In the genomic region with DNA sequence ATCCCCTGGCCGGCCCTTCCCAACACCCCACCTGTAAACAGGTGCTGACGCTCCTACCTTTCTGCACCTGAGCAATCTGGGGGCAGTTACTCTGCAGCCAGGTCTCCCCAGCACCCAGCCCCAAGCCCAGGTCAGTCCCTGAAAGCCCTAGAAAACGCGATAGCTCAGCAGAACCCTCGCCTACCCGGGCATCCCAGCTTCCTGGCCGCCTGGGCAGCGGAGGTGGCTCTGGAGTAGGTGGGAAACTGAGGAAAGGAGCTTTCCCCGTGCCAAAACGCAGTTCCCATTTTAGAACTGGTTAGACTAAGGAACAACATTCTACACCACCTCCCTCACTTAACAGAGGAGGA, we compare ENCODE assay signal across 8 cellular contexts. TPM values are rescaled to one million over a fixed set of nuclear protein-coding genes. Genes with fewer than 3 reads are reported as not detected.
DNase-seq lines count a peak whose midpoint lies in the region; ATAC-seq and TF ChIP-seq lines count a peak whose summit lies in the region.

No MANE protein-coding gene starts in this region.

- peak overlapping the region; percentile 71 for H3K23ac ChIP-seq in IMR-90 (ENCODE audit: low read depth, low read length)

- H3K4me1 ChIP-seq in ACC112 (ENCODE audit: control insufficient read depth, insufficient read depth, low read length, unreplicated experiment), result peaks cover 12% of the 10 kb centered on the region
- H3K4me1 ChIP-seq in IMR-90 (ENCODE audit: control insufficient read depth, insufficient read depth, low read length), result peaks cover 13% of the 10 kb centered on the region
- H3K4me1 ChIP-seq in colonic mucosa, result peaks cover 7% of the 10 kb centered on the region
- H3K4me1 ChIP-seq in muscle layer of colon (ENCODE audit: insufficient read depth, low read length), result peaks cover 6% of the 10 kb centered on the region

- CTCF ChIA-PET in IMR-90 (lab: Yijun Ruan, JAX), result interaction anchor here (0.6 to 2.4 kb wide), 5 partner anchors 15 to 37 kb away, joined by 3 to 17 read pairs (median 5); no protein-coding TSS in a partner anchor

- no peak overlapping the region for H2BK20ac ChIP-seq in IMR-90 (ENCODE audit: low read depth, low read length)

- peak overlapping the region; percentile 75 for H3K4me3 ChIP-seq in ACC112 (ENCODE audit: low read depth, low read length)
- H3K4me3 ChIP-seq in IMR-90 (ENCODE audit: insufficient read depth, low read depth, low read length), result peak overlapping the region; percentile 75
- H3K4me3 ChIP-seq in colonic mucosa, result peak overlapping the region; percentile 76
- peak overlapping the region; percentile 47 to 83 for H3K4me3 ChIP-seq in muscle layer of colon (ENCODE audit: low read depth in 1 of 2, low read length in 2 of 2)

- no peak overlapping the region; the same call in 1 of the 2 replicates for H3K18ac ChIP-seq in IMR-90 (ENCODE audit: low read depth, low read length)

- H3K9me1 ChIP-seq in IMR-90 (ENCODE audit: insufficient read depth, low read length), result peaks cover 15% of the 10 kb centered on the region

- no peak overlapping the region for H4K5ac ChIP-seq in IMR-90 (ENCODE audit: low read depth, low read length)

- DNase-seq in IMR-90, result no peak
- DNase-seq in colonic mucosa, result no peak
- no peak for DNase-seq in activated gamma-delta T cell (lab: John Stamatoyannopoulos, UW)
- no peak for DNase-seq in RKO (ENCODE audit: low spot score)
- no peak for DNase-seq in NCI-H2196 treated with DMSO at 0.1 percent for 48 hours (lab: John Stamatoyannopoulos, UW; ENCODE audit: unreplicated experiment)

- no peak; the same call in 1 of the 2 replicates for ATAC-seq in IMR-90 (ENCODE audit: low read depth)
- no peak for ATAC-seq in GM18870 (IDR thresholded peaks at IDR 0.05; ENCODE audit: unreplicated experiment)

- H2BK5ac ChIP-seq in IMR-90 (ENCODE audit: low read depth, low read length, poor library complexity, severe bottlenecking), result no peak overlapping the region

- H2BK120ac ChIP-seq in IMR-90 (ENCODE audit: low read depth, low read length), result peak overlapping the region; percentile 33

- peak overlapping the region; percentile 7; the same call in 1 of the 3 replicates for H2BK15ac ChIP-seq in IMR-90 (ENCODE audit: low read depth, low read length)

- TF ChIP-seq RAD21 in IMR-90 (IDR thresholded peaks at IDR 0.05; ENCODE audit: low read length), result no peak

- TF ChIP-seq CTCF in IMR-90 (conservative IDR thresholded peaks at IDR 0.05; ENCODE audit: low read depth, low read length), result no peak
- no peak for TF ChIP-seq CTCF in colonic mucosa (IDR thresholded peaks at IDR 0.05)

- peak overlapping the region; percentile 3; the same call in 1 of the 2 replicates for H2AK5ac ChIP-seq in IMR-90 (ENCODE audit: low read depth, low read length)

- H3K36me3 ChIP-seq in ACC112 (ENCODE audit: insufficient read depth, low read length) (no peaks in the 10 kb centered on the region), IMR-90 (ENCODE audit: control insufficient read depth, insufficient read depth, low read length) (no peaks in the 10 kb centered on the region), colonic mucosa (no peaks in the 10 kb centered on the region), muscle layer of colon (ENCODE audit: insufficient read depth, low read length) (no peaks in the 10 kb centered on the region)

- TF ChIP-seq POLR2A in IMR-90 (IDR thresholded peaks at IDR 0.05; ENCODE audit: low read depth, low read length), result no peak

- H4K20me1 ChIP-seq in IMR-90 (ENCODE audit: insufficient read depth, low read length), result no peaks in the 10 kb centered on the region

- peak overlapping the region; percentile 71 for H2AK9ac ChIP-seq in IMR-90 (replicated peaks; ENCODE audit: low read depth, low read length, poor library complexity)

- 0 out of 2 replicates have a peak overlapping the region, but pooled peaks have one; percentile 19 for H4K91ac ChIP-seq in IMR-90 (ENCODE audit: insufficient read depth, low read depth, low read length)

- intact Hi-C loops in IMR-90 (cut with micrococcal nuclease), result loop anchor here (5.0 kb wide), 1 partner anchor 93 kb away; no protein-coding TSS in a partner anchor
- intact Hi-C loops in colonic mucosa (cut with DNase I), result no loop called here

- no TSS peak for BruUV-seq in IMR-90 (replicated peaks; lab: Mats Ljungman, UMichigan)

- H3K9me3 ChIP-seq in IMR-90 (ENCODE audit: control insufficient read depth, insufficient read depth, low read length) (no peaks in the 10 kb centered on the region), colonic mucosa (no peaks in the 10 kb centered on the region), muscle layer of colon (ENCODE audit: low read length) (no peaks in the 10 kb centered on the region)

- peak overlapping the region; percentile 31 for H3K14ac ChIP-seq in IMR-90 (replicated peaks; ENCODE audit: low read depth, low read length)

- H3K27me3 ChIP-seq in ACC112 (ENCODE audit: insufficient read depth, low read length) (no peaks in the 10 kb centered on the region), IMR-90 (ENCODE audit: control insufficient read depth, insufficient read depth, low read length) (no peaks in the 10 kb centered on the region), colonic mucosa (no peaks in the 10 kb centered on the region), muscle layer of colon (ENCODE audit: control insufficient read depth in 1 of 2, insufficient read depth in 2 of 2, low read length in 2 of 2) (no peaks in the 10 kb centered on the region)

- no peaks in the 10 kb centered on the region for H3K79me2 ChIP-seq in ACC112 (ENCODE audit: control insufficient read depth, insufficient read depth, low read length, unreplicated experiment)

- H3K4ac ChIP-seq in IMR-90 (ENCODE audit: low read depth, low read length), result peak overlapping the region; percentile 67

- H2AFZ ChIP-seq in ACC112 (ENCODE audit: low read length, unreplicated experiment), result no peak overlapping the region
- H2AFZ ChIP-seq in IMR-90 (replicated peaks; ENCODE audit: low read length, poor library complexity), result peak overlapping the region; percentile 91

- 0 out of 2 replicates have a peak overlapping the region, but pooled peaks have one; percentile 13 for H3K56ac ChIP-seq in IMR-90 (ENCODE audit: extremely low read depth, insufficient read depth, low read length)

- H3K4me2 ChIP-seq in IMR-90 (ENCODE audit: low read depth, low read length), result peak overlapping the region; percentile 98

- in situ Hi-C loops in IMR-90 (cut with MboI; ENCODE audit: low sequenced_read_pairs), result no loop called here

- dilution Hi-C loops in IMR-90 (cut with HindIII; ENCODE audit: low sequenced_read_pairs, unreplicated experiment), result no loop called here

- H4K8ac ChIP-seq in IMR-90 (ENCODE audit: low read depth in 2 of 2, low read length in 2 of 2), result peak overlapping the region in 1 of 2 experiments; percentile 34; a peak in 1 of 4 replicates

- no CpG with 5 or more reads among the region's 10 CpGs for WGBS in IMR-90 (ENCODE audit: extremely low coverage in 2 of 2, insufficient read length in 1 of 2), 2 experiments

- H3K27ac ChIP-seq in ACC112 (ENCODE audit: low read depth, low read length) (no peak overlapping the region), IMR-90 (ENCODE audit: insufficient read depth, low read length) (peak overlapping the region; percentile 31; the same call in 1 of the 2 replicates), colonic mucosa (peak overlapping the region; percentile 46), muscle layer of colon (ENCODE audit: low read depth, low read length) (no peak overlapping the region)

- POLR2A ChIA-PET in IMR-90 (lab: Charles Lee; ENCODE audit: unreplicated experiment), result no interaction called here

- H3K9ac ChIP-seq in IMR-90 (ENCODE audit: low read depth, low read length) (peak overlapping the region; percentile 71), colonic mucosa (ENCODE audit: low read depth in 2 of 2, low read length in 2 of 2) (peak overlapping the region; percentile 89 to 97), muscle layer of colon (ENCODE audit: low read length) (no peak overlapping the region)

- peaks cover 17 to 38% of the 10 kb centered on the region in 2 experiments for H3K79me1 ChIP-seq in IMR-90 (ENCODE audit: low read depth in 1 of 2, low read length in 2 of 2)

TF ChIP-seq in IMR-90, 13 proteins besides CTCF, POLR2A, EP300 and RAD21:
- TF ChIP-seq RFX5 (IDR thresholded peaks at IDR 0.05; ENCODE audit: low read depth, low read length) (no peak), MAZ (IDR thresholded peaks at IDR 0.05; ENCODE audit: borderline replicate concordance, low read depth, low read length) (no peak), CHD1 (IDR thresholded peaks at IDR 0.05; ENCODE audit: low read depth, low read length) (no peak), FOS (IDR thresholded peaks at IDR 0.05; ENCODE audit: low read depth, low read length) (no peak), ELK1 (IDR thresholded peaks at IDR 0.05; ENCODE audit: borderline replicate concordance, low read depth, low read length) (no peak)

RNA-seq across cellular contexts. Expression of gene SYTL2, which starts 0.4 kb away (rescaled TPM):
- total RNA-seq in IMR-90 (2012; rRNA removed) (45.2 and 59.4 TPM in 2 replicates), colonic mucosa (100 to 1,000 TPM; 168 to 170 TPM)
- 49.5 and 70.0 TPM in 2 replicates for polyA plus RNA-seq in IMR-90 (2012; rRNA removed)
- 13.7 and 35.1 TPM in 2 replicates for polyA plus RNA-seq in IMR-90 (2012; cell fraction: cytosol; rRNA removed)
- polyA plus RNA-seq in IMR-90 (2012; cell fraction: nucleus; rRNA removed; ENCODE audit: low replicate concordance), result 31.2 and 414 TPM in 2 replicates

RNA-seq across cellular contexts. Expression of gene CCDC83, which starts 44.7 kb away (rescaled TPM):
- total RNA-seq in IMR-90 (2012; rRNA removed), result not detected in 2 replicates
- polyA plus RNA-seq in IMR-90 (2012; rRNA removed), result not detected in 2 replicates
- not detected in 2 replicates for polyA plus RNA-seq in IMR-90 (2012; cell fraction: cytosol; rRNA removed)
- not detected in 2 replicates for polyA plus RNA-seq in IMR-90 (2012; cell fraction: nucleus; rRNA removed; ENCODE audit: low replicate concordance)
- total RNA-seq in colonic mucosa, result not detected

Comparison
In these comparisons a context has a peak if more than half of its experiments do, and no peak if none do; other contexts are left out.
1. H3K27ac ChIP-seq: peak in IMR-90 (single experiment) and colonic mucosa (single experiment); none in ACC112 (single experiment) and muscle layer of colon (single experiment).
2. Peak in every context shown above with its lines, with median percentiles within 50 percentile points of each other: H3K4me3 ChIP-seq.